Comparison of ENCODE assay signal across 11 cellular contexts in genomic region chr11:65008873-65009272, GRCh38. TPM values are rescaled to one million over a fixed set of nuclear protein-coding genes. Genes with fewer than 3 reads are reported as not detected.
"Had no signal": no experiment of that assay in that cellular context is flagged by ENCODE, and none has a peak within 500 bp of the region (broad histone marks: within the 10 kb centered on the region; RNA-seq: fewer than 3 reads in every experiment).

No MANE protein-coding gene starts in this region.

- DNase-seq: GM23248, H9, HCEC 1CT, HFFc6, KG1 had no signal

- H3K27ac ChIP-seq: HL-60 had no signal

- H3K9ac ChIP-seq: GM23248 had no signal

- ATAC-seq: HepG2, K562 had no signal

- H2AFZ ChIP-seq: GM23248 had no signal

- FAIRE-seq: H1, H54, HepG2, K562 had no signal

- H3K4me3 ChIP-seq: GM23248, K562 had no signal

RNA-seq across cellular contexts. Expression of gene MAJIN, which starts 37.0 kb away (rescaled TPM):
- total RNA-seq: GM23248, H1, H9, HepG2, HFFc6, HT1080 had no signal
- polyA plus RNA-seq: GM23248, H1, HepG2 had no signal
